Comparison of ENCODE assay signal across 12 cellular contexts in genomic region chr7:1883834-1884582, GRCh38.
DNase-seq lines count a peak whose midpoint lies in the region; ATAC-seq, FAIRE-seq and TF ChIP-seq lines count a peak whose summit lies in the region.
"Had no signal": no experiment of that assay in that cellular context is flagged by ENCODE, and none has a peak within 500 bp of the region (broad histone marks: within the 10 kb centered on the region; RNA-seq: fewer than 3 reads in every experiment).

No MANE protein-coding gene starts in this region.

- DNase-seq in CD8-positive, alpha-beta memory T cell = no peak
- peak; percentile 95 for DNase-seq in H7
- peak; percentile 51 for DNase-seq in RWPE2 (ENCODE audit: low spot score)
- DNase-seq in iPS-NIHi11 (ENCODE audit: low spot score) = peak; percentile 83
- DNase-seq in body of pancreas = no peak
- DNase-seq in upper lobe of right lung = no peak
- no peak for DNase-seq in D721Med (ENCODE audit: insufficient read length, low spot score)
- no peak for DNase-seq in ascending aorta (ENCODE audit: low spot score in 2 of 2)
- DNase-seq: NCI-H2081 treated with DMSO at 0.1 percent for 48 hours had no signal

- TF ChIP-seq CTCF in RWPE2 (IDR thresholded peaks at IDR 0.05; ENCODE audit: poor library complexity, severe bottlenecking) = no peak
- no peak for TF ChIP-seq CTCF in body of pancreas (IDR thresholded peaks at IDR 0.05)
- TF ChIP-seq CTCF in upper lobe of right lung (IDR thresholded peaks at IDR 0.05) = no peak
- no peak for TF ChIP-seq CTCF in D721Med (IDR thresholded peaks at IDR 0.05; ENCODE audit: insufficient read depth, missing control alignments)
- TF ChIP-seq CTCF in ascending aorta (IDR thresholded peaks at IDR 0.05) = no peak

- peaks cover 17% of the 10 kb centered on the region for H3K4me1 ChIP-seq in CD8-positive, alpha-beta memory T cell (ENCODE audit: insufficient read depth, low read length)
- H3K4me1 ChIP-seq in RWPE2 (ENCODE audit: insufficient read depth, poor library complexity, severe bottlenecking) (peaks cover 26% of the 10 kb centered on the region), body of pancreas (peaks cover 6% of the 10 kb centered on the region), upper lobe of right lung (no peaks in the 10 kb centered on the region), ascending aorta (no peaks in the 10 kb centered on the region)
- H3K4me1 ChIP-seq: prostate gland, SJCRH30 had no signal

- POLR2A ChIA-PET in CD8-positive, alpha-beta memory T cell (lab: Charles Lee) = no interaction called here

- H3K9me3 ChIP-seq in CD8-positive, alpha-beta memory T cell (ENCODE audit: low read length) = no peaks in the 10 kb centered on the region
- H3K9me3 ChIP-seq in RWPE2 (ENCODE audit: severe bottlenecking) (no peaks in the 10 kb centered on the region), body of pancreas (peaks cover 0 to 1% (median 0%) of the 10 kb centered on the region in 3 donors), upper lobe of right lung (no peaks in the 10 kb centered on the region), ascending aorta (peaks cover 0 to 2% of the 10 kb centered on the region in 2 donors)
- H3K9me3 ChIP-seq: prostate gland, SJCRH30 had no signal

- no peak for TF ChIP-seq POLR2A in body of pancreas (IDR thresholded peaks at IDR 0.05)

- peak overlapping the region in 1 of 8 donors; percentile 57 for H3K27ac Mint-ChIP-seq in CD8-positive, alpha-beta memory T cell

- peaks cover 15 to 55% (median 23%) of the 10 kb centered on the region in 3 donors for H3K4me1 Mint-ChIP-seq in CD8-positive, alpha-beta memory T cell

- H3K4me3 ChIP-seq in CD8-positive, alpha-beta memory T cell (ENCODE audit: low read length) = no peak overlapping the region
- no peak overlapping the region for H3K4me3 ChIP-seq in H7 (ENCODE audit: insufficient read depth, low read depth, low read length)
- H3K4me3 ChIP-seq in RWPE2 (ENCODE audit: severe bottlenecking) = no peak overlapping the region
- no peak overlapping the region for H3K4me3 ChIP-seq in body of pancreas
- no peak overlapping the region for H3K4me3 ChIP-seq in upper lobe of right lung
- no peak overlapping the region for H3K4me3 ChIP-seq in ascending aorta
- H3K4me3 ChIP-seq: prostate gland, SJCRH30 had no signal

- peaks cover 9 to 66% (median 12%) of the 10 kb centered on the region in 3 donors for H3K36me3 Mint-ChIP-seq in CD8-positive, alpha-beta memory T cell

- H3K36me3 ChIP-seq in CD8-positive, alpha-beta memory T cell (ENCODE audit: insufficient read depth, low read length) = peaks cover 21% of the 10 kb centered on the region
- H3K36me3 ChIP-seq in H7 (replicated peaks; ENCODE audit: control insufficient read depth, insufficient read depth, low read length) (peaks cover 15% of the 10 kb centered on the region), RWPE2 (ENCODE audit: low read depth) (no peaks in the 10 kb centered on the region), body of pancreas (replicated peaks in 1 of 2; ENCODE audit: insufficient read depth in 1 of 2, low read depth in 2 of 2) (peaks cover 0 to 5% of the 10 kb centered on the region in 2 donors), upper lobe of right lung (no peaks in the 10 kb centered on the region), ascending aorta (peaks cover 5 to 19% of the 10 kb centered on the region in 2 donors)
- H3K36me3 ChIP-seq: prostate gland, SJCRH30 had no signal

- 88 to 93% methylated on average over 18 to 30 of the region's 30 CpGs for WGBS in body of pancreas, 2 donors

- CTCF ChIA-PET in CD8-positive, alpha-beta memory T cell (lab: Charles Lee) = no interaction called here

- ATAC-seq in RWPE2 (ENCODE audit: low read depth) = no peak
- ATAC-seq in body of pancreas = no peak
- ATAC-seq in upper lobe of right lung = no peak
- ATAC-seq: activated naive CD4-positive, alpha-beta T cell treated with anti-CD3 and anti-CD28 coated beads, Interleukin-2, amount 50 U/mL, for 72 hours had no signal

- intact Hi-C loops in body of pancreas (cut with DNase I) (no loop called here), upper lobe of right lung (cut with DNase I) (no loop called here), ascending aorta (cut with DNase I) (no loop called here)

- no peak overlapping the region for H3K4me3 Mint-ChIP-seq in CD8-positive, alpha-beta memory T cell

- H3K27me3 Mint-ChIP-seq in CD8-positive, alpha-beta memory T cell = peaks cover 0 to 1% of the 10 kb centered on the region in 2 donors

- no peaks in the 10 kb centered on the region for H3K27me3 ChIP-seq in CD8-positive, alpha-beta memory T cell (ENCODE audit: insufficient read depth, low read length, poor library complexity, severe bottlenecking)
- no peaks in the 10 kb centered on the region for H3K27me3 ChIP-seq in H7 (ENCODE audit: control insufficient read depth, insufficient read depth, low read length)
- H3K27me3 ChIP-seq in RWPE2 (ENCODE audit: insufficient read depth, poor library complexity, severe bottlenecking) = no peaks in the 10 kb centered on the region
- no peaks in the 10 kb centered on the region for H3K27me3 ChIP-seq in body of pancreas
- H3K27me3 ChIP-seq in upper lobe of right lung = no peaks in the 10 kb centered on the region
- H3K27me3 ChIP-seq in ascending aorta = no peaks in the 10 kb centered on the region
- H3K27me3 ChIP-seq: SJCRH30 had no signal

- FAIRE-seq in D721Med (lab: Jason Lieb, UNC) = no peak

- H3K9me3 Mint-ChIP-seq in CD8-positive, alpha-beta memory T cell = no peaks in the 10 kb centered on the region

- peak overlapping the region; percentile 28 for H3K27ac ChIP-seq in CD8-positive, alpha-beta memory T cell (ENCODE audit: low read depth, low read length)
- H3K27ac ChIP-seq in RWPE2 (ENCODE audit: poor library complexity, severe bottlenecking) (peak overlapping the region; percentile 50), body of pancreas (no peak overlapping the region), upper lobe of right lung (no peak overlapping the region), ascending aorta (no peak overlapping the region)
- H3K27ac ChIP-seq: prostate gland, SJCRH30 had no signal

Comparison
In these comparisons a context has a peak if more than half of its experiments do, and no peak if none do; other contexts are left out.
1. DNase-seq: peak in H7 (single experiment), RWPE2 (single experiment) and iPS-NIHi11 (single experiment); none in CD8-positive, alpha-beta memory T cell (0 of 5), body of pancreas (0 of 4), upper lobe of right lung (single experiment), D721Med (single experiment) and ascending aorta (0 of 2).
2. H3K27ac ChIP-seq: peak in CD8-positive, alpha-beta memory T cell (single experiment) and RWPE2 (single experiment); none in body of pancreas (0 of 4), upper lobe of right lung (single experiment) and ascending aorta (0 of 2).